10 cellular contexts compared by ENCODE assay signal in genomic region chr11:2390091-2390870, GRCh38. TPM values are rescaled to one million over a fixed set of nuclear protein-coding genes. Genes with fewer than 3 reads are reported as not detected.
DNase-seq lines count a peak whose midpoint lies in the region; ATAC-seq and TF ChIP-seq lines count a peak whose summit lies in the region.
"Had no signal": no experiment of that assay in that cellular context is flagged by ENCODE, and none has a peak within 500 bp of the region (broad histone marks: within the 10 kb centered on the region; RNA-seq: fewer than 3 reads in every experiment).

No MANE protein-coding gene starts in this region.

- peaks cover 4 to 23% of the 10 kb centered on the region in 2 donors for H3K36me3 Mint-ChIP-seq in stimulated activated naive B cell treated with anti-CD40 and anti-IgM and Interleukin-4, amounts not matched to agents 10 μg/mL and 1 μg/mL and 100 μg/mL, for 72 hours

- dilution Hi-C loops in IMR-90 (cut with HindIII; ENCODE audit: low sequenced_read_pairs, unreplicated experiment), result no loop called here

- H2AFZ ChIP-seq in IMR-90 (replicated peaks; ENCODE audit: low read length, poor library complexity), result peak overlapping the region; percentile 11

- H3K27ac Mint-ChIP-seq in stimulated activated naive B cell treated with anti-CD40 and anti-IgM and Interleukin-4, amounts not matched to agents 10 μg/mL and 1 μg/mL and 100 μg/mL, for 72 hours, result peak overlapping the region; percentile 78

- H3K4me3 ChIP-seq in IMR-90 (ENCODE audit: insufficient read depth, low read depth, low read length) (no peak overlapping the region), ascending aorta (no peak overlapping the region)

- peak overlapping the region; percentile 78 for H4K91ac ChIP-seq in IMR-90 (ENCODE audit: insufficient read depth, low read depth, low read length)

- peaks cover 4% of the 10 kb centered on the region; the same call in 1 of the 2 replicates for H3K9me1 ChIP-seq in IMR-90 (ENCODE audit: insufficient read depth, low read length)

- no peak for TF ChIP-seq POLR2A in IMR-90 (IDR thresholded peaks at IDR 0.05; ENCODE audit: low read depth, low read length)

- in situ Hi-C loops in IMR-90 (cut with MboI; ENCODE audit: low sequenced_read_pairs), result no loop called here

- H3K18ac ChIP-seq in IMR-90 (ENCODE audit: low read depth, low read length), result peak overlapping the region; percentile 24

- intact Hi-C loops in IMR-90 (cut with micrococcal nuclease), result no loop called here
- intact Hi-C loops in ascending aorta (cut with DNase I), result no loop called here

- H2BK15ac ChIP-seq in IMR-90 (ENCODE audit: low read depth, low read length), result 0 out of 3 replicates have a peak overlapping the region, but pooled peaks have one; percentile 6

- DNase-seq in IMR-90 (no peak), ascending aorta (ENCODE audit: low spot score in 2 of 2) (no peak), NCI-H1436 (lab: John Stamatoyannopoulos, UW) (no peak), omental fat pad (ENCODE audit: low spot score) (no peak), T1000 (lab: John Stamatoyannopoulos, UW) (no peak)
- DNase-seq in stimulated activated naive B cell treated with anti-CD40 and anti-IgM and Interleukin-4, amounts not matched to agents 10 μg/mL and 1 μg/mL and 100 μg/mL, for 72 hours, result no peak
- DNase-seq: NCI-H146 had no signal

- peak overlapping the region; percentile 99 for H2AK9ac ChIP-seq in IMR-90 (replicated peaks; ENCODE audit: low read depth, low read length, poor library complexity)

- 0 out of 2 replicates have a peak overlapping the region, but pooled peaks have one; percentile 10 for H3K56ac ChIP-seq in IMR-90 (ENCODE audit: extremely low read depth, insufficient read depth, low read length)

- H3K4me3 Mint-ChIP-seq in stimulated activated naive B cell treated with anti-CD40 and anti-IgM and Interleukin-4, amounts not matched to agents 10 μg/mL and 1 μg/mL and 100 μg/mL, for 72 hours, result peak overlapping the region; percentile 5 to 29

- TF ChIP-seq CTCF in IMR-90 (conservative IDR thresholded peaks at IDR 0.05; ENCODE audit: low read depth, low read length), result no peak
- TF ChIP-seq CTCF in ascending aorta (IDR thresholded peaks at IDR 0.05), result no peak
- no peak for TF ChIP-seq CTCF in omental fat pad (IDR thresholded peaks at IDR 0.05)

- H3K14ac ChIP-seq in IMR-90 (replicated peaks; ENCODE audit: low read depth, low read length), result peak overlapping the region; percentile 68; the same call in 1 of the 2 replicates

- peaks cover 69% of the 10 kb centered on the region for H4K20me1 ChIP-seq in IMR-90 (ENCODE audit: insufficient read depth, low read length)

- H3K27me3 Mint-ChIP-seq in stimulated activated naive B cell treated with anti-CD40 and anti-IgM and Interleukin-4, amounts not matched to agents 10 μg/mL and 1 μg/mL and 100 μg/mL, for 72 hours, result no peaks in the 10 kb centered on the region

- H2AK5ac ChIP-seq in IMR-90 (ENCODE audit: low read depth, low read length), result peak overlapping the region; percentile 96

- H3K27me3 ChIP-seq in IMR-90 (ENCODE audit: control insufficient read depth, insufficient read depth, low read length), result no peaks in the 10 kb centered on the region
- H3K27me3 ChIP-seq in ascending aorta, result no peaks in the 10 kb centered on the region
- H3K27me3 ChIP-seq in layer of hippocampus (ENCODE audit: control insufficient read depth, insufficient read depth, low read length), result no peaks in the 10 kb centered on the region

- H3K27ac ChIP-seq in IMR-90 (ENCODE audit: insufficient read depth, low read length), result peak overlapping the region; percentile 74
- H3K27ac ChIP-seq in ascending aorta, result peak overlapping the region; percentile 76
- H3K27ac ChIP-seq in layer of hippocampus (ENCODE audit: low read depth, low read length), result peak overlapping the region; percentile 82

- peaks cover 19 to 64% of the 10 kb centered on the region in 2 experiments for H3K79me1 ChIP-seq in IMR-90 (ENCODE audit: low read depth in 1 of 2, low read length in 2 of 2)

- H3K9me3 Mint-ChIP-seq in stimulated activated naive B cell treated with anti-CD40 and anti-IgM and Interleukin-4, amounts not matched to agents 10 μg/mL and 1 μg/mL and 100 μg/mL, for 72 hours, result no peaks in the 10 kb centered on the region

- peak overlapping the region; percentile 34; the same call in 1 of the 2 replicates for H4K5ac ChIP-seq in IMR-90 (ENCODE audit: low read depth, low read length)

- peak overlapping the region; percentile 48 for H3K9ac ChIP-seq in IMR-90 (ENCODE audit: low read depth, low read length)

- CTCF ChIA-PET in IMR-90 (lab: Yijun Ruan, JAX), result interaction anchor here (1.1 kb wide), 1 partner anchor 84 kb away, joined by 3 read pairs; no protein-coding TSS in a partner anchor

- peak overlapping the region; percentile 72 to 87 for H4K8ac ChIP-seq in IMR-90 (ENCODE audit: low read depth in 2 of 2, low read length in 2 of 2)

- H3K23ac ChIP-seq in IMR-90 (ENCODE audit: low read depth, low read length), result no peak overlapping the region

- H3K4me1 ChIP-seq in IMR-90 (ENCODE audit: control insufficient read depth, insufficient read depth, low read length) (peaks cover 39% of the 10 kb centered on the region), ascending aorta (peaks cover 10 to 53% of the 10 kb centered on the region in 2 donors)

- H3K9me3 ChIP-seq in IMR-90 (ENCODE audit: control insufficient read depth, insufficient read depth, low read length) (no peaks in the 10 kb centered on the region), ascending aorta (no peaks in the 10 kb centered on the region)

- peak overlapping the region; percentile 76 for H3K4ac ChIP-seq in IMR-90 (ENCODE audit: low read depth, low read length)

- POLR2A ChIA-PET in IMR-90 (lab: Charles Lee; ENCODE audit: unreplicated experiment), result no interaction called here

- no peak overlapping the region for H2BK20ac ChIP-seq in IMR-90 (ENCODE audit: low read depth, low read length)

- H2BK5ac ChIP-seq in IMR-90 (ENCODE audit: low read depth, low read length, poor library complexity, severe bottlenecking), result peak overlapping the region; percentile 73

- H3K4me2 ChIP-seq in IMR-90 (ENCODE audit: low read depth, low read length), result no peak overlapping the region; the same call in 1 of the 2 replicates

- ATAC-seq in IMR-90 (ENCODE audit: low read depth), result no peak
- ATAC-seq in stimulated activated naive B cell treated with anti-CD40 and anti-IgM and Interleukin-4, amounts not matched to agents 10 μg/mL and 1 μg/mL and 100 μg/mL, for 72 hours (replicated peaks), result no peak
- ATAC-seq in HG03378 (IDR thresholded peaks at IDR 0.05; ENCODE audit: unreplicated experiment), result no peak
- no peak for ATAC-seq in omental fat pad (ENCODE audit: low FRiP score)

- H3K36me3 ChIP-seq in IMR-90 (ENCODE audit: control insufficient read depth, insufficient read depth, low read length) (peaks cover 36% of the 10 kb centered on the region), ascending aorta (peaks cover 38 to 46% of the 10 kb centered on the region in 2 donors)

- BruUV-seq in IMR-90 (replicated peaks; lab: Mats Ljungman, UMichigan), result no TSS peak

- WGBS in IMR-90 (ENCODE audit: extremely low coverage in 2 of 2, insufficient read length in 1 of 2), 2 experiments, result 80% methylated on average over 12 of the region's 25 CpGs; no CpG with 5 or more reads in 1 of the 2 experiments

- peak overlapping the region; percentile 64 for H2BK120ac ChIP-seq in IMR-90 (ENCODE audit: low read depth, low read length)

- peaks cover 74 to 95% of the 10 kb centered on the region in 2 donors for H3K4me1 Mint-ChIP-seq in stimulated activated naive B cell treated with anti-CD40 and anti-IgM and Interleukin-4, amounts not matched to agents 10 μg/mL and 1 μg/mL and 100 μg/mL, for 72 hours

- TF ChIP-seq RAD21 in IMR-90 (IDR thresholded peaks at IDR 0.05; ENCODE audit: low read length), result no peak

TF ChIP-seq in IMR-90, 13 proteins besides CTCF, POLR2A, EP300 and RAD21:
- TF ChIP-seq RFX5 (IDR thresholded peaks at IDR 0.05; ENCODE audit: low read depth, low read length), result no peak
- no peak for TF ChIP-seq NFE2L2 (IDR thresholded peaks at IDR 0.05; ENCODE audit: low read depth, low read length)
- TF ChIP-seq, protein P1, sequence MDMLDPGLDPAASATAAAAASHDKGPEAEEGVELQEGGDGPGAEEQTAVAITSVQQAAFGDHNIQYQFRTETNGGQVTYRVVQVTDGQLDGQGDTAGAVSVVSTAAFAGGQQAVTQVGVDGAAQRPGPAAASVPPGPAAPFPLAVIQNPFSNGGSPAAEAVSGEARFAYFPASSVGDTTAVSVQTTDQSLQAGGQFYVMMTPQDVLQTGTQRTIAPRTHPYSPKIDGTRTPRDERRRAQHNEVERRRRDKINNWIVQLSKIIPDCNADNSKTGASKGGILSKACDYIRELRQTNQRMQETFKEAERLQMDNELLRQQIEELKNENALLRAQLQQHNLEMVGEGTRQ (IDR thresholded peaks at IDR 0.05; ENCODE audit: low read depth, low read length), result no peak
- TF ChIP-seq MAFK (IDR thresholded peaks at IDR 0.05; ENCODE audit: low read depth, low read length), result no peak
- TF ChIP-seq SMC3 (IDR thresholded peaks at IDR 0.05; ENCODE audit: low read depth, low read length), result no peak
- no peak for TF ChIP-seq BHLHE40 (IDR thresholded peaks at IDR 0.05; ENCODE audit: low read depth, low read length)

RNA-seq across cellular contexts. Expression of gene TSSC4, which starts 10.3 kb away (rescaled TPM):
- total RNA-seq in IMR-90 (2012; rRNA removed) (40.0 and 45.3 TPM in 2 replicates), ascending aorta (183 TPM), omental fat pad (10 to 100 TPM; 29.9 to 59.7 (median 33.5) TPM)
- polyA plus RNA-seq in IMR-90 (2012; rRNA removed), result 34.9 and 43.2 TPM in 2 replicates
- 31.3 and 46.1 TPM in 2 replicates for polyA plus RNA-seq in IMR-90 (2012; cell fraction: cytosol; rRNA removed)
- polyA plus RNA-seq in IMR-90 (2012; cell fraction: nucleus; rRNA removed; ENCODE audit: low replicate concordance), result 40.8 and 137 TPM in 2 replicates

RNA-seq across cellular contexts. Expression of gene CD81, which starts 13.2 kb away (rescaled TPM):
- total RNA-seq in IMR-90 (2012; rRNA removed) (119 and 159 TPM in 2 replicates), ascending aorta (801 TPM), omental fat pad (100 to 1,000 TPM; 540 to 765 (median 577) TPM)
- polyA plus RNA-seq in IMR-90 (2012; rRNA removed), result 566 and 689 TPM in 2 replicates
- 940 and 1,395 TPM in 2 replicates for polyA plus RNA-seq in IMR-90 (2012; cell fraction: cytosol; rRNA removed)
- polyA plus RNA-seq in IMR-90 (2012; cell fraction: nucleus; rRNA removed; ENCODE audit: low replicate concordance), result 328 and 597 TPM in 2 replicates

RNA-seq across cellular contexts. Expression of gene TRPM5, which starts 54.0 kb away (rescaled TPM):
- total RNA-seq in IMR-90 (2012; rRNA removed), result not detected in 2 replicates
- not detected in 2 replicates for polyA plus RNA-seq in IMR-90 (2012; rRNA removed)
- not detected in 2 replicates for polyA plus RNA-seq in IMR-90 (2012; cell fraction: cytosol; rRNA removed)
- polyA plus RNA-seq in IMR-90 (2012; cell fraction: nucleus; rRNA removed; ENCODE audit: low replicate concordance), result 0.02 TPM in 1 of 2 replicates, not detected in the other
- total RNA-seq in ascending aorta, result not detected
- total RNA-seq in omental fat pad, result under 1 TPM in 1 of 4 donors, not detected in 3; 0.63 TPM
- total RNA-seq: SK-MEL-5 had no signal

RNA-seq across cellular contexts. Expression of gene KCNQ1, which starts 54.5 kb away (rescaled TPM):
- total RNA-seq in IMR-90 (2012; rRNA removed) (not detected in 2 replicates), ascending aorta (2.3 TPM), omental fat pad (1 to 10 TPM; 4.5 to 5.9 (median 5.2) TPM)
- polyA plus RNA-seq in IMR-90 (2012; rRNA removed), result 0.07 TPM in 1 of 2 replicates, not detected in the other
- polyA plus RNA-seq in IMR-90 (2012; cell fraction: cytosol; rRNA removed), result 0.02 TPM in 1 of 2 replicates, not detected in the other
- polyA plus RNA-seq in IMR-90 (2012; cell fraction: nucleus; rRNA removed; ENCODE audit: low replicate concordance), result 0.14 and 0.17 TPM in 2 replicates
